In the genomic region with DNA sequence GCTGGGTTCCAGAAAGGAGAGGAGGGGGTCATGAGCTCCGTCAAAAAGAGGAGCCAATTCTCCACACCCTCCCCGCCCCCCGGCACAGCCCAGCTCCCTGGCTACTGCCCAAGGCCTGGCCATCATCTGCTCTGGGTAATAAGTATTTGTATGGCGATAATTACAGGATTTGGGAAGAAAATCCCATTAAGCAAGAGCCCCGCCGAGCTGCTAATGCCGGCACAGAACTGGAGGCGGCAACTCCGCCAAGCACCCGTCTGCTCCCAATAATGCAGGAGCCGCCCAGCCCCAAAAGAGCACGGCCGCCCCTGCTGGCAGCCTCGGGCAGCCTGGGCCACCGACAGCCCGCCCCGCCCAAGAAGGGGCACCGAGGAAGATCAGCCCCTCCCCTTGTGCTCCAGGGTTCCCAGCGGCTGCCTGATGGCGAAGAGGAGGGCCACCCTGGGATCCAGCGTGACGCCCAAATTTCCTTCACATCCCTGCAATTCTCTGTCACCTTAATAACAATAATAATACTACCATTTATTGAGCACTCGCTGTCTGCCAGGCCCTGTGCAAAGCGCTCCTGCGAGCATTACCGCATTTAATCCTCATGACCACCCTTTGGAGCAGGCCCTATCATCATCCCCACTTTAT, we compare ENCODE assay signal across 9 cellular contexts. TPM values are rescaled to one million over a fixed set of nuclear protein-coding genes. Genes with fewer than 3 reads are reported as not detected.
DNase-seq lines count a peak whose midpoint lies in the region; ATAC-seq and TF ChIP-seq lines count a peak whose summit lies in the region.
"Had no signal": no experiment of that assay in that cellular context is flagged by ENCODE, and none has a peak within 500 bp of the region (broad histone marks: within the 10 kb centered on the region; RNA-seq: fewer than 3 reads in every experiment).

No MANE protein-coding gene starts in this region.

- H3K27ac ChIP-seq in adrenal gland = no peak overlapping the region

- DNase-seq in ELF-1 (ENCODE audit: low read depth, low spot score) = peak; percentile 85
- DNase-seq in NCI-H2081 (lab: John Stamatoyannopoulos, UW) = peak; percentile 84 to 93
- no peak for DNase-seq in choroid plexus epithelial cell (ENCODE audit: low read depth)
- DNase-seq in adrenal gland = no peak
- DNase-seq: HFFc6 had no signal

- H3K36me3 Mint-ChIP-seq in nephron (ENCODE audit: low read depth) = no peaks in the 10 kb centered on the region

- H3K27ac Mint-ChIP-seq in nephron = no peak overlapping the region
- H3K27ac Mint-ChIP-seq: HFFc6 had no signal

- TF ChIP-seq POLR2A in adrenal gland (IDR thresholded peaks at IDR 0.05) = no peak

- peaks cover 47% of the 10 kb centered on the region for H3K27me3 Mint-ChIP-seq in nephron (ENCODE audit: low read depth)

- H3K9me3 Mint-ChIP-seq in nephron = no peaks in the 10 kb centered on the region
- H3K9me3 Mint-ChIP-seq: HFFc6 had no signal

- no peaks in the 10 kb centered on the region for H3K36me3 ChIP-seq in adrenal gland (replicated peaks in 1 of 2)

- H3K4me1 Mint-ChIP-seq in nephron = peaks cover 23% of the 10 kb centered on the region

- WGBS in adrenal gland, 4 donors = 34 to 51% (median 45%) methylated on average over 13 to 26 of the region's 26 CpGs

- no peaks in the 10 kb centered on the region for H3K9me3 ChIP-seq in adrenal gland (replicated peaks in 1 of 3)

- ATAC-seq in HG03457 (IDR thresholded peaks at IDR 0.05; ENCODE audit: unreplicated experiment) = no peak
- ATAC-seq in GM18870 (IDR thresholded peaks at IDR 0.05; ENCODE audit: unreplicated experiment) = no peak
- no peak for ATAC-seq in HG03159 (IDR thresholded peaks at IDR 0.05; ENCODE audit: unreplicated experiment)

- intact Hi-C loops in adrenal gland (cut with DNase I) = no loop called here

- H3K4me1 ChIP-seq in adrenal gland (replicated peaks in 1 of 2) = no peaks in the 10 kb centered on the region

- H3K4me3 ChIP-seq in choroid plexus epithelial cell (ENCODE audit: low read depth, low read length) = no peak overlapping the region
- H3K4me3 ChIP-seq in adrenal gland = no peak overlapping the region

- H3K27me3 ChIP-seq in adrenal gland = peaks cover 5% of the 10 kb centered on the region

- TF ChIP-seq CTCF in choroid plexus epithelial cell (conservative IDR thresholded peaks at IDR 0.05; ENCODE audit: low read depth, low read length) (peak; percentile 18), nephron (IDR thresholded peaks at IDR 0.05; ENCODE audit: unreplicated experiment in 3 of 3) (peak in 2 of 3 experiments; percentile 14 to 32), adrenal gland (IDR thresholded peaks at IDR 0.05) (no peak)

- no peak overlapping the region for H3K4me3 Mint-ChIP-seq in nephron
- H3K4me3 Mint-ChIP-seq: HFFc6 had no signal

RNA-seq across cellular contexts. Expression of gene SLIT1, which starts 5.9 kb away (rescaled TPM):
- total RNA-seq in adrenal gland = under 1 TPM; 0.06 to 0.65 (median 0.13) TPM
- under 1 TPM; 0.05 to 0.24 (median 0.24) TPM for polyA plus RNA-seq in adrenal gland

Comparison
In these comparisons a context has a peak if more than half of its experiments do, and no peak if none do; other contexts are left out.
1. DNase-seq: peak in ELF-1 (single experiment) and NCI-H2081 (2 of 2); none in choroid plexus epithelial cell (single experiment) and adrenal gland (0 of 7).
2. CTCF ChIP-seq: peak in choroid plexus epithelial cell (single experiment) and nephron (2 of 3); none in adrenal gland (0 of 6).